Comparison of ENCODE assay signal across 8 cellular contexts in genomic region chr6:31403283-31403989, GRCh38. TPM values are rescaled to one million over a fixed set of nuclear protein-coding genes. Genes with fewer than 3 reads are reported as not detected.
A peak's percentile ranks its signal among the peaks of the same experiment; 100 is the strongest.
DNase-seq lines count a peak whose midpoint lies in the region; ATAC-seq, FAIRE-seq and TF ChIP-seq lines count a peak whose summit lies in the region.

MICA (plus strand) TSS chr6:31403595; CDS start chr6:31403633, 38 bp downstream.

- H3K27me3 ChIP-seq in left ventricle myocardium inferior (ENCODE audit: low read depth): no peaks in the 10 kb centered on the region

- peak; percentile 74 for TF ChIP-seq POLR2A in A549 (IDR thresholded peaks at IDR 0.05; ENCODE audit: low read length)

- H3K4me1 Mint-ChIP-seq in type B pancreatic cell (ENCODE audit: unreplicated experiment): peaks cover 28% of the 10 kb centered on the region

- H3K9me3 ChIP-seq in A549 (no peaks in the 10 kb centered on the region), left ventricle myocardium inferior (replicated peaks) (peaks cover 3% of the 10 kb centered on the region)

- TF ChIP-seq RAD21 in A549 (conservative IDR thresholded peaks at IDR 0.05 in 1 of 2, IDR thresholded peaks at IDR 0.05 in 1 of 2): no peak

- peak; percentile 83 to 86 for ATAC-seq in A549
- peak; percentile 72 for ATAC-seq in GM18868 (IDR thresholded peaks at IDR 0.05; ENCODE audit: unreplicated experiment)
- ATAC-seq in HG03521 (IDR thresholded peaks at IDR 0.05; ENCODE audit: unreplicated experiment): peak; percentile 55

- no peak for FAIRE-seq in A549 (lab: Jason Lieb, UNC)

- H3K9me3 Mint-ChIP-seq in type B pancreatic cell: no peaks in the 10 kb centered on the region

- H3K27me3 Mint-ChIP-seq in type B pancreatic cell: peaks cover 45% of the 10 kb centered on the region

- TF ChIP-seq CTCF in A549 (IDR thresholded peaks at IDR 0.05) (no peak), left ventricle myocardium inferior (IDR thresholded peaks at IDR 0.05; ENCODE audit: borderline replicate concordance) (peak; percentile 31), type B pancreatic cell (conservative IDR thresholded peaks at IDR 0.05) (peak; percentile 56)

- H3K4me3 Mint-ChIP-seq in type B pancreatic cell: peak within 1 kb of the TSS; percentile 95

- H3K27ac Mint-ChIP-seq in type B pancreatic cell: peak within 1 kb of the TSS; percentile 83

- peaks cover 42% of the 10 kb centered on the region for H3K4me1 ChIP-seq in A549
- peaks cover 86% of the 10 kb centered on the region for H3K4me1 ChIP-seq in left ventricle myocardium inferior

- under 1% methylated on average over 39 of the region's 54 CpGs for WGBS in A549 (ENCODE audit: missing lambda C conversion rate)

- peaks cover 4% of the 10 kb centered on the region for H3K36me3 Mint-ChIP-seq in type B pancreatic cell

- H3K36me3 ChIP-seq in left ventricle myocardium inferior: no peaks in the 10 kb centered on the region

- CTCF ChIA-PET in A549 (lab: Yijun Ruan, JAX): interaction anchor here (0.8 to 10.2 kb wide), 5 partner anchors 29 to 195 kb away, joined by 3 to 108 read pairs (median 3); no protein-coding TSS in a partner anchor

- H3K27ac ChIP-seq in A549 (peak within 1 kb of the TSS; percentile 75 to 91), left ventricle myocardium inferior (replicated peaks) (peak within 1 kb of the TSS; percentile 100)

- H3K4me3 ChIP-seq in A549 (peak within 1 kb of the TSS; percentile 72), left ventricle myocardium inferior (peak within 1 kb of the TSS; percentile 95)

- intact Hi-C loops in left ventricle myocardium inferior (cut with micrococcal nuclease): no loop called here
- intact Hi-C loops in posterior cingulate gyrus (cut with DNase I): no loop called here

- no peak for TF ChIP-seq EP300 in A549 (IDR thresholded peaks at IDR 0.05)

- POLR2A ChIA-PET in A549 (lab: Yijun Ruan, JAX): no interaction called here

- DNase-seq in A549 (ENCODE audit: low read depth in 1 of 2, low spot score in 1 of 2): peak; percentile 85 to 93
- peak; percentile 55 to 67 (median 60) for DNase-seq in T-helper 1 cell
- peak; percentile 81 for DNase-seq in amniotic stem cell (lab: John Stamatoyannopoulos, UW)
- DNase-seq in left ventricle myocardium inferior: peak; percentile 89
- peak; percentile 53 to 96 (median 77) for DNase-seq in posterior cingulate gyrus
- peak; percentile 82 for DNase-seq in type B pancreatic cell (ENCODE audit: extremely low spot score, unreplicated experiment)

- H3K4me2 ChIP-seq in A549: peak within 1 kb of the TSS; percentile 93

TF ChIP-seq in A549, 52 proteins besides CTCF, POLR2A, EP300 and RAD21:
- TF ChIP-seq GATA3 (IDR thresholded peaks at IDR 0.05; ENCODE audit: borderline replicate concordance) (no peak), ZSCAN20 (CRISPR knock-in tag; IDR thresholded peaks at IDR 0.05) (no peak), KDM1A (IDR thresholded peaks at IDR 0.05; ENCODE audit: low read depth) (no peak), RCOR1 (IDR thresholded peaks at IDR 0.05; ENCODE audit: low read depth, low read length) (no peak), PBX3 (IDR thresholded peaks at IDR 0.05) (no peak), JUN (IDR thresholded peaks at IDR 0.05) (peak in 1 of 2 experiments; percentile 56; a peak in 2 of 5 replicates), E2F6 (IDR thresholded peaks at IDR 0.05; ENCODE audit: borderline replicate concordance, low read depth) (peak; percentile 73), USF2 (IDR thresholded peaks at IDR 0.05) (peak; percentile 63; the same call in 1 of the 2 replicates), MAX (IDR thresholded peaks at IDR 0.05) (peak; percentile 72), RFX5 (IDR thresholded peaks at IDR 0.05) (peak; percentile 43; the same call in 1 of the 2 replicates)

RNA-seq across cellular contexts. Expression of gene MICA, which starts in this region (rescaled TPM):
- polyA plus RNA-seq in A549 (2011; rRNA removed): 20.5 and 22.7 TPM in 2 replicates
- 23.5 and 23.7 TPM in 2 replicates for polyA plus RNA-seq in A549 (2012; cell fraction: cytosol; rRNA removed)
- polyA plus RNA-seq in A549 (2012; cell fraction: nucleus; rRNA removed): 27.0 and 27.4 TPM in 2 replicates
- 18.6 to 22.8 TPM (median 20.1 TPM) in 3 replicates for polyA plus RNA-seq in A549 (2017; fragmentation: RNase III; extraction: RNeasy Plus Mini Kit Qiagen cat#74134 plus additional on column Dnase treatment)
- polyA minus RNA-seq in A549 (2011; rRNA and poly(A)+ RNA removed): 23.2 and 25.2 TPM in 2 replicates
- total RNA-seq in left ventricle myocardium inferior: 9.9 TPM
- 9.0 and 10.7 TPM in 2 replicates for total RNA-seq in type B pancreatic cell (ENCODE audit: low replicate concordance)

Comparison
In these comparisons a context has a peak if more than half of its experiments do, and no peak if none do; other contexts are left out.
1. Peak in every context shown above with its lines: DNase-seq, ATAC-seq, H3K4me3 ChIP-seq and H3K27ac ChIP-seq.